In the genomic region with DNA sequence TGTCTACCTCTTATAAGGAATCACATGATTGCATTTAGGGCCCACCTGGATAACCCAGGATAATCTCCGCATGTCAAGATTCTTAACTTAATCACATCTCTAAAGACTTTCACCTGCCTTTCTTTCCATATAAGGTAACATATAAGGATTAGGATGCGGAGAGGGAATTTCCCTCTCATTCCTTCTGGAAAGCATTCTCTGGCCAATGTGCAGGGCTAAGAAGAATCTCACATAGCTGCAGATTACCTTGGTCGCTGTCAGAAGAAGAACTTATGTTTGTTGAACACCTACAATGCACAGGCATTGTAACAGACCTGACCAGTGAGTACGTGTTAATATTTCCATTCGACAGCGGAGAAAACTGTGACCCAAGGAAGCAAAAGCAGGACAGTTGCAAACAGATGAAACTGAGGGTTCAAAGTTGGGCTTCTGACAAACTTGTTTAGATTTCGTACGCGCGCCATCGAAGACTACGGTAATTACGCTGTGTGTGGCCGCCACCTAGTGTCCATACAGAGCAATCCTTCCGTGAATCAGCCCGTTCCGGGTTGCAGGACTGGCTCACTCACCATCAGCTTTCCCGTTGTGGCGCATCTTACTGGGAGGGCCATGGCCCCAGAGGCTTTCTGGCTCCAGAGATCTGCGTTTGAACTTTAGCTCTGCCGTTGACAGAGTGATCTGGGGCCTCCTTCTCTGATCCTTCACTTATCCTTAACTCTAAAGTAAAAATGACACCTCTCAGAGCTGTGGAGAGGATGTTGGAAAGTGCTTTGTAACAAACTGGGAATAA, we compare ENCODE assay signal across 9 cellular contexts. TPM values are rescaled to one million over a fixed set of nuclear protein-coding genes. Genes with fewer than 3 reads are reported as not detected.
DNase-seq lines count a peak whose midpoint lies in the region; ATAC-seq and TF ChIP-seq lines count a peak whose summit lies in the region.
"Had no signal": no experiment of that assay in that cellular context is flagged by ENCODE, and none has a peak within 500 bp of the region (broad histone marks: within the 10 kb centered on the region; RNA-seq: fewer than 3 reads in every experiment).

No MANE protein-coding gene starts in this region.

- DNase-seq in DMS153 (lab: John Stamatoyannopoulos, UW) (peak; percentile 44), NCI-H345 (lab: John Stamatoyannopoulos, UW) (peak; percentile 64), chondrocyte (ENCODE audit: low spot score) (no peak), left kidney (ENCODE audit: low read depth, low spot score) (peak; percentile 86), NK-92 (lab: John Stamatoyannopoulos, UW; ENCODE audit: unreplicated experiment) (no peak)
- peak; percentile 86 for DNase-seq in activated CD4-positive, alpha-beta T cell treated with anti-CD3 and anti-CD28 coated beads for 36 hours
- DNase-seq in stimulated activated CD4-positive, alpha-beta T cell treated with anti-CD3 and anti-CD28 coated beads, Interleukin-2, amount 100 ng/mL, for 4 hours (ENCODE audit: low read depth): peak; percentile 52

- H3K36me3 Mint-ChIP-seq in activated CD4-positive, alpha-beta T cell treated with anti-CD3 and anti-CD28 coated beads for 36 hours (ENCODE audit: low read depth): no peaks in the 10 kb centered on the region
- H3K36me3 Mint-ChIP-seq in chondrocyte (ENCODE audit: low read depth): peaks cover under 1% of the 10 kb centered on the region
- H3K36me3 Mint-ChIP-seq: activated naive CD4-positive, alpha-beta T cell treated with anti-CD3 and anti-CD28 coated beads, Interleukin-2, amount 50 U/mL, for 24 hours had no signal

- no peaks in the 10 kb centered on the region for H3K9me3 Mint-ChIP-seq in activated CD4-positive, alpha-beta T cell treated with anti-CD3 and anti-CD28 coated beads for 36 hours (ENCODE audit: low read depth)
- H3K9me3 Mint-ChIP-seq in chondrocyte (ENCODE audit: low read depth): no peaks in the 10 kb centered on the region
- H3K9me3 Mint-ChIP-seq: activated naive CD4-positive, alpha-beta T cell treated with anti-CD3 and anti-CD28 coated beads, Interleukin-2, amount 50 U/mL, for 24 hours had no signal

- peak; percentile 88 for TF ChIP-seq CTCF in chondrocyte (IDR thresholded peaks at IDR 0.05)

- H3K4me3 Mint-ChIP-seq in activated CD4-positive, alpha-beta T cell treated with anti-CD3 and anti-CD28 coated beads for 36 hours: no peak overlapping the region
- no peak overlapping the region for H3K4me3 Mint-ChIP-seq in chondrocyte (ENCODE audit: unreplicated experiment)
- H3K4me3 Mint-ChIP-seq: activated naive CD4-positive, alpha-beta T cell treated with anti-CD3 and anti-CD28 coated beads, Interleukin-2, amount 50 U/mL, for 24 hours had no signal

- peaks cover 3% of the 10 kb centered on the region for H3K27me3 Mint-ChIP-seq in activated CD4-positive, alpha-beta T cell treated with anti-CD3 and anti-CD28 coated beads for 36 hours
- H3K27me3 Mint-ChIP-seq in chondrocyte (ENCODE audit: low read depth): peaks cover 58% of the 10 kb centered on the region
- H3K27me3 Mint-ChIP-seq: activated naive CD4-positive, alpha-beta T cell treated with anti-CD3 and anti-CD28 coated beads, Interleukin-2, amount 50 U/mL, for 24 hours had no signal

- CTCF ChIA-PET in activated CD4-positive, alpha-beta T cell treated with anti-CD3 and anti-CD28 coated beads for 36 hours (lab: Charles Lee): interaction anchor here (0.7 to 2.6 kb wide), 17 partner anchors 10 to 452 kb away, joined by 3 to 11 read pairs (median 3); partner anchors contain the start of genes C20orf202 and SNPH

- ATAC-seq in HG02642 (IDR thresholded peaks at IDR 0.05; ENCODE audit: poor library complexity, unreplicated experiment): peak; percentile 69
- peak; percentile 66 for ATAC-seq in activated CD4-positive, alpha-beta T cell treated with anti-CD3 and anti-CD28 coated beads for 36 hours

- H3K4me1 Mint-ChIP-seq in activated CD4-positive, alpha-beta T cell treated with anti-CD3 and anti-CD28 coated beads for 36 hours: peaks cover 36% of the 10 kb centered on the region
- peaks cover 4% of the 10 kb centered on the region for H3K4me1 Mint-ChIP-seq in chondrocyte (ENCODE audit: low read depth)

- POLR2A ChIA-PET in activated CD4-positive, alpha-beta T cell treated with anti-CD3 and anti-CD28 coated beads for 36 hours (lab: Charles Lee): no interaction called here

- intact Hi-C loops in activated CD4-positive, alpha-beta T cell treated with anti-CD3 and anti-CD28 coated beads for 36 hours (cut with DNase I, micrococcal nuclease): loop anchor here (1.0 to 5.0 kb wide), 9 partner anchors 28 to 397 kb away; partner anchors contain the start of genes PSMF1 (in 2 of the 2), FAM110A (in 1 of the 2) and TMEM74B (in 1 of the 2)

- H3K27ac Mint-ChIP-seq in activated CD4-positive, alpha-beta T cell treated with anti-CD3 and anti-CD28 coated beads for 36 hours: no peak overlapping the region
- no peak overlapping the region for H3K27ac Mint-ChIP-seq in chondrocyte (ENCODE audit: unreplicated experiment)
- H3K27ac Mint-ChIP-seq: activated naive CD4-positive, alpha-beta T cell treated with anti-CD3 and anti-CD28 coated beads, Interleukin-2, amount 50 U/mL, for 24 hours had no signal

RNA-seq across cellular contexts. Expression of gene C20orf202, which starts 9.5 kb away (rescaled TPM):
- not detected for total RNA-seq in activated CD4-positive, alpha-beta T cell treated with anti-CD3 and anti-CD28 coated beads for 36 hours
- not detected in 3 replicates for total RNA-seq in chondrocyte

RNA-seq across cellular contexts. Expression of gene RAD21L1, which starts 13.0 kb away (rescaled TPM):
- under 1 TPM in 1 of 2 experiments, not detected in 1; 0.32 TPM for total RNA-seq in activated CD4-positive, alpha-beta T cell treated with anti-CD3 and anti-CD28 coated beads for 36 hours
- total RNA-seq in chondrocyte: not detected in 3 replicates

RNA-seq across cellular contexts. Expression of gene TMEM74B, which starts 28.0 kb away (rescaled TPM):
- 1 to 10 TPM; 1.5 to 2.0 TPM for total RNA-seq in activated CD4-positive, alpha-beta T cell treated with anti-CD3 and anti-CD28 coated beads for 36 hours
- 0.51 to 0.65 TPM in 2 of 3 replicates, not detected in the other for total RNA-seq in chondrocyte

RNA-seq across cellular contexts. Expression of gene SNPH, which starts 53.3 kb away (rescaled TPM):
- total RNA-seq in activated CD4-positive, alpha-beta T cell treated with anti-CD3 and anti-CD28 coated beads for 36 hours: 1 to 10 TPM; 2.5 to 2.9 TPM
- 10.8 to 12.8 TPM (median 12.0 TPM) in 3 replicates for total RNA-seq in chondrocyte

Comparison
In these comparisons a context has a peak if more than half of its experiments do, and no peak if none do; other contexts are left out.
1. DNase-seq: peak in DMS153 (single experiment), NCI-H345 (single experiment), activated CD4-positive, alpha-beta T cell treated with anti-CD3 and anti-CD28 coated beads for 36 hours (single experiment), left kidney (single experiment) and stimulated activated CD4-positive, alpha-beta T cell treated with anti-CD3 and anti-CD28 coated beads, Interleukin-2, amount 100 ng/mL, for 4 hours (single experiment); none in chondrocyte (single experiment) and NK-92 (single experiment).